1 cellular context compared by ENCODE assay signal in the genomic region with DNA sequence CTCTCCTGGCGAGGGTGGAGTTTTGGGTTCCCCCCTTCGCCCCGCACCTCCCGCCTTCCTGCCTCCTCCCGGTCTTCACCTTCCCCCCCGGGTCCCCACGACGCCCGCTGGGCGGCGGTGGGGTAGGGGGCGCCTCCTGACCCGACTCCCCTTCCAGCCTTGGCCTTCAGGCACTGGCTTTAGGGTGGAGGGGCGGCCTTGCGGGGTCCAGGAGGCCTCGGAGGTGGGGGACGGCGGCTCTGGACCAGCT.
A peak's percentile ranks its signal among the peaks of the same experiment; 100 is the strongest.
TF ChIP-seq lines count a peak whose summit lies in the region.

No MANE protein-coding gene starts in this region.

TF ChIP-seq in HepG2, 621 proteins besides CTCF, POLR2A, EP300 and RAD21:
- TF ChIP-seq, protein P1, sequence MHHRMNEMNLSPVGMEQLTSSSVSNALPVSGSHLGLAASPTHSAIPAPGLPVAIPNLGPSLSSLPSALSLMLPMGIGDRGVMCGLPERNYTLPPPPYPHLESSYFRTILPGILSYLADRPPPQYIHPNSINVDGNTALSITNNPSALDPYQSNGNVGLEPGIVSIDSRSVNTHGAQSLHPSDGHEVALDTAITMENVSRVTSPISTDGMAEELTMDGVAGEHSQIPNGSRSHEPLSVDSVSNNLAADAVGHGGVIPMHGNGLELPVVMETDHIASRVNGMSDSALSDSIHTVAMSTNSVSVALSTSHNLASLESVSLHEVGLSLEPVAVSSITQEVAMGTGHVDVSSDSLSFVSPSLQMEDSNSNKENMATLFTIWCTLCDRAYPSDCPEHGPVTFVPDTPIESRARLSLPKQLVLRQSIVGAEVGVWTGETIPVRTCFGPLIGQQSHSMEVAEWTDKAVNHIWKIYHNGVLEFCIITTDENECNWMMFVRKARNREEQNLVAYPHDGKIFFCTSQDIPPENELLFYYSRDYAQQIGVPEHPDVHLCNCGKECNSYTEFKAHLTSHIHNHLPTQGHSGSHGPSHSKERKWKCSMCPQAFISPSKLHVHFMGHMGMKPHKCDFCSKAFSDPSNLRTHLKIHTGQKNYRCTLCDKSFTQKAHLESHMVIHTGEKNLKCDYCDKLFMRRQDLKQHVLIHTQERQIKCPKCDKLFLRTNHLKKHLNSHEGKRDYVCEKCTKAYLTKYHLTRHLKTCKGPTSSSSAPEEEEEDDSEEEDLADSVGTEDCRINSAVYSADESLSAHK (CRISPR knock-in tag; IDR thresholded peaks at IDR 0.05; ENCODE audit: borderline replicate concordance) = no peak
- TF ChIP-seq, protein P2, sequence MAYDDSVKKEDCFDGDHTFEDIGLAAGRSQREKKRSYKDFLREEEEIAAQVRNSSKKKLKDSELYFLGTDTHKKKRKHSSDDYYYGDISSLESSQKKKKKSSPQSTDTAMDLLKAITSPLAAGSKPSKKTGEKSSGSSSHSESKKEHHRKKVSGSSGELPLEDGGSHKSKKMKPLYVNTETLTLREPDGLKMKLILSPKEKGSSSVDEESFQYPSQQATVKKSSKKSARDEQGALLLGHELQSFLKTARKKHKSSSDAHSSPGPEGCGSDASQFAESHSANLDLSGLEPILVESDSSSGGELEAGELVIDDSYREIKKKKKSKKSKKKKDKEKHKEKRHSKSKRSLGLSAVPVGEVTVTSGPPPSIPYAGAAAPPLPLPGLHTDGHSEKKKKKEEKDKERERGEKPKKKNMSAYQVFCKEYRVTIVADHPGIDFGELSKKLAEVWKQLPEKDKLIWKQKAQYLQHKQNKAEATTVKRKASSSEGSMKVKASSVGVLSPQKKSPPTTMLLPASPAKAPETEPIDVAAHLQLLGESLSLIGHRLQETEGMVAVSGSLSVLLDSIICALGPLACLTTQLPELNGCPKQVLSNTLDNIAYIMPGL (CRISPR knock-in tag; IDR thresholded peaks at IDR 0.05; ENCODE audit: borderline replicate concordance in 1 of 2, low read depth in 1 of 2) = 0 out of 4 replicates have a peak, but pooled peaks of 1 of the 2 experiments have one; percentile 12
- TF ChIP-seq RORA (CRISPR knock-in tag; IDR thresholded peaks at IDR 0.05) (no peak), TARDBP (CRISPR knock-in tag; IDR thresholded peaks at IDR 0.05) (peak; percentile 4; the same call in 1 of the 2 replicates), FIP1L1 (IDR thresholded peaks at IDR 0.05; ENCODE audit: borderline replicate concordance, insufficient read depth, low read depth, low read length) (no peak), TBP (CRISPR knock-in tag; IDR thresholded peaks at IDR 0.05) (no peak), PHF8 (CRISPR knock-in tag; IDR thresholded peaks at IDR 0.05) (no peak; the same call in 1 of the 2 replicates), GABPB1 (CRISPR knock-in tag; IDR thresholded peaks at IDR 0.05) (no peak), RFX5 (IDR thresholded peaks at IDR 0.05; ENCODE audit: low read depth, low read length) (no peak), TOPORS (CRISPR knock-in tag; IDR thresholded peaks at IDR 0.05) (0 out of 2 replicates have a peak, but pooled peaks have one; percentile 6), IRX3 (CRISPR knock-in tag; IDR thresholded peaks at IDR 0.05; ENCODE audit: borderline replicate concordance, low read depth) (peak; percentile 61; the same call in 1 of the 2 replicates), ARID2 (CRISPR knock-in tag; IDR thresholded peaks at IDR 0.05; ENCODE audit: borderline replicate concordance) (peak; percentile 45; the same call in 1 of the 2 replicates), KLF12 (CRISPR knock-in tag; IDR thresholded peaks at IDR 0.05; ENCODE audit: borderline replicate concordance) (no peak), ZNF589 (CRISPR knock-in tag; conservative IDR thresholded peaks at IDR 0.05) (no peak), ZNF354B (CRISPR knock-in tag; IDR thresholded peaks at IDR 0.05) (0 out of 2 replicates have a peak, but pooled peaks have one; percentile 8), ZC3H13 (CRISPR knock-in tag; IDR thresholded peaks at IDR 0.05) (peak; percentile 15), RBFOX2 (IDR thresholded peaks at IDR 0.05; ENCODE audit: low read depth, low read length) (peak; percentile 84), CENPX (CRISPR knock-in tag; IDR thresholded peaks at IDR 0.05) (no peak), ZNF33B (CRISPR knock-in tag; IDR thresholded peaks at IDR 0.05) (no peak), ZNF44 (CRISPR knock-in tag; IDR thresholded peaks at IDR 0.05) (no peak), HNRNPK (IDR thresholded peaks at IDR 0.05; ENCODE audit: low read depth, low read length, poor library complexity, severe bottlenecking) (peak; percentile 1), ZNF572 (CRISPR knock-in tag; IDR thresholded peaks at IDR 0.05) (peak; percentile 88; the same call in 1 of the 2 replicates), ZMYM3 (CRISPR knock-in tag; IDR thresholded peaks at IDR 0.05) (no peak), SMYD3 (CRISPR knock-in tag; IDR thresholded peaks at IDR 0.05) (peak; percentile 14; the same call in 1 of the 2 replicates), ZNF484 (CRISPR knock-in tag; IDR thresholded peaks at IDR 0.05; ENCODE audit: borderline replicate concordance, low read depth) (peak; percentile 56; the same call in 1 of the 2 replicates), ASH2L (IDR thresholded peaks at IDR 0.05; ENCODE audit: insufficient read length, low read depth, low read length) (peak; percentile 16), ZNF20 (CRISPR knock-in tag; IDR thresholded peaks at IDR 0.05) (no peak; the same call in 1 of the 2 replicates)
- TF ChIP-seq, protein P3, sequence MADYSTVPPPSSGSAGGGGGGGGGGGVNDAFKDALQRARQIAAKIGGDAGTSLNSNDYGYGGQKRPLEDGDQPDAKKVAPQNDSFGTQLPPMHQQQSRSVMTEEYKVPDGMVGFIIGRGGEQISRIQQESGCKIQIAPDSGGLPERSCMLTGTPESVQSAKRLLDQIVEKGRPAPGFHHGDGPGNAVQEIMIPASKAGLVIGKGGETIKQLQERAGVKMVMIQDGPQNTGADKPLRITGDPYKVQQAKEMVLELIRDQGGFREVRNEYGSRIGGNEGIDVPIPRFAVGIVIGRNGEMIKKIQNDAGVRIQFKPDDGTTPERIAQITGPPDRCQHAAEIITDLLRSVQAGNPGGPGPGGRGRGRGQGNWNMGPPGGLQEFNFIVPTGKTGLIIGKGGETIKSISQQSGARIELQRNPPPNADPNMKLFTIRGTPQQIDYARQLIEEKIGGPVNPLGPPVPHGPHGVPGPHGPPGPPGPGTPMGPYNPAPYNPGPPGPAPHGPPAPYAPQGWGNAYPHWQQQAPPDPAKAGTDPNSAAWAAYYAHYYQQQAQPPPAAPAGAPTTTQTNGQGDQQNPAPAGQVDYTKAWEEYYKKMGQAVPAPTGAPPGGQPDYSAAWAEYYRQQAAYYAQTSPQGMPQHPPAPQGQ (CRISPR knock-in tag; IDR thresholded peaks at IDR 0.05; ENCODE audit: borderline replicate concordance) = peak; percentile 8; the same call in 1 of the 2 replicates
TF ChIP-seq in HepG2: peak in this region for 14.
